Comparison of ENCODE assay signal across 15 cellular contexts in the genomic region with DNA sequence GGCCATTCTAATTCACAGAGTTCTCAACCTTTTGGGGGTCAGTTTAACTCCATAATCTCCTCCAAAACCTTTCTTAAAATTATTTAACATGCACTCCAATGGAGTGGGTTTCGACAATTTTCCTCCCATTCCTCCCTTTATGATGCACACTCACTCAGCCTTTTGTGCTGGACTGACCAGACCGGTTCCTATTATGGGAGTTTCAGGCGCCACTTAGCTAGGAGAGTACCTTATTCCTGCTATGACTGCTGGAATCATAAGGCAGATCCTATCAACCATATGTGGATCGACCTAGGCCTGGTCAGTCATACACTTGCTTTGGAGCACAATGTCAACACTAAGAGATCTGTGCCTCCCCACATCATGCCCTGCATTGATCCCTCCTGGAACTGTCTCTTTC.
"Had no signal": no experiment of that assay in that cellular context is flagged by ENCODE, and none has a peak within 500 bp of the region (broad histone marks: within the 10 kb centered on the region; RNA-seq: fewer than 3 reads in every experiment).

No MANE protein-coding gene starts in this region.

- H3K4me3 ChIP-seq: heart right ventricle, sigmoid colon, skin epidermis, thoracic aorta, transverse colon had no signal

- DNase-seq: effector memory CD8-positive, alpha-beta T cell; heart right ventricle; hypothalamus; kidney glomerular epithelial cell; mammary epithelial cell; natural killer cell; posterior cingulate gyrus; sigmoid colon; stimulated activated CD4-positive, alpha-beta T cell treated with anti-CD3 and anti-CD28 coated beads, Interleukin-2, amount 100 ng/mL, for 24 hours; stimulated activated CD4-positive, alpha-beta T cell treated with anti-CD3 and anti-CD28 coated beads, Interleukin-4, amount 100 ng/mL, for 4 hours; stimulated activated naive B cell treated with anti-CD40 and anti-IgM and Interleukin-4, amounts not matched to agents 10 μg/mL and 1 μg/mL and 100 μg/mL, for 72 hours; stimulated activated naive CD8-positive, alpha-beta T cell treated with anti-CD3 and anti-CD28 coated beads, Interleukin-15, amount 100 ng/mL, for 72 hours; transverse colon had no signal

- H3K27me3 ChIP-seq: heart right ventricle, sigmoid colon, transverse colon had no signal

- H3K4me1 ChIP-seq: heart right ventricle, sigmoid colon had no signal

- H3K27ac ChIP-seq: heart right ventricle, sigmoid colon, thoracic aorta, transverse colon had no signal

- H3K36me3 ChIP-seq: heart right ventricle, sigmoid colon, thoracic aorta, transverse colon had no signal
